Comparison of ENCODE assay signal across 20 cellular contexts in genomic region chr16:1953734-1954133, GRCh38. TPM values are rescaled to one million over a fixed set of nuclear protein-coding genes. Genes with fewer than 3 reads are reported as not detected.
DNase-seq lines count a peak whose midpoint lies in the region; ATAC-seq, FAIRE-seq and TF ChIP-seq lines count a peak whose summit lies in the region.
"Had no signal": no experiment of that assay in that cellular context is flagged by ENCODE, and none has a peak within 500 bp of the region (broad histone marks: within the 10 kb centered on the region; RNA-seq: fewer than 3 reads in every experiment).

No MANE protein-coding gene starts in this region.

- no peak overlapping the region; the same call in 1 of the 2 replicates for H2BK5ac ChIP-seq in H1 (ENCODE audit: low read depth, low read length)
- no peak overlapping the region for H2BK5ac ChIP-seq in neuronal stem cell (ENCODE audit: low read length)

- ATAC-seq in left cardiac atrium (peak in 1 of 2 donors; percentile 8), GM18520 (IDR thresholded peaks at IDR 0.05; ENCODE audit: unreplicated experiment) (no peak)
- ATAC-seq: Panc1 had no signal

- no peak overlapping the region for H3K56ac ChIP-seq in H1 (replicated peaks; ENCODE audit: insufficient read length, low read depth, low read length)

- DNase-seq in H1 (ENCODE audit: low read depth in 1 of 2, low spot score in 2 of 2) (no peak), left cardiac atrium (peak; percentile 22), neuronal stem cell (ENCODE audit: low spot score) (no peak), SKM-1 (lab: John Stamatoyannopoulos, UW; ENCODE audit: unreplicated experiment) (no peak), iPS-NIHi7 (ENCODE audit: extremely low spot score) (no peak), NCI-H2171 (lab: John Stamatoyannopoulos, UW) (no peak)
- DNase-seq: DMS79, H7, NCI-H1436, NCI-H1930, NCI-H526 had no signal

- no peak for TF ChIP-seq EP300 in H1 (IDR thresholded peaks at IDR 0.05; ENCODE audit: borderline replicate concordance in 1 of 2, low read depth in 2 of 2, low read length in 2 of 2)

- H3K79me1 ChIP-seq in H1 (ENCODE audit: low read depth, low read length) = no peaks in the 10 kb centered on the region
- H3K79me1 ChIP-seq in neuronal stem cell (ENCODE audit: low read depth, low read length) = no peaks in the 10 kb centered on the region

- H4K8ac ChIP-seq in H1 (ENCODE audit: extremely low read depth, insufficient read depth, low read length) = peak overlapping the region; percentile 95
- no peak overlapping the region for H4K8ac ChIP-seq in neuronal stem cell (ENCODE audit: low read depth, low read length)

- TF ChIP-seq POLR2A in H1 (IDR thresholded peaks at IDR 0.05; ENCODE audit: control extremely low read depth in 1 of 2, low read depth in 2 of 2, low read length in 2 of 2) = no peak

- no peak overlapping the region for H3K27ac ChIP-seq in H1 (ENCODE audit: low read depth, low read length)
- H3K27ac ChIP-seq in neuronal stem cell (replicated peaks; ENCODE audit: low read length) = no peak overlapping the region
- H3K27ac ChIP-seq: BLaER1 treated with 17β-estradiol and CSF1 and Interleukin-3, amounts not matched to agents 10 nM and 100 nM; KMS-11 had no signal

- TF ChIP-seq RAD21 in H1 (IDR thresholded peaks at IDR 0.05 in 1 of 2, conservative IDR thresholded peaks at IDR 0.05 in 1 of 2; ENCODE audit: low read depth in 2 of 2, low read length in 2 of 2) = no peak

- no peak overlapping the region for H2BK20ac ChIP-seq in H1 (ENCODE audit: low read length)

- H2AK5ac ChIP-seq in H1 (ENCODE audit: low read depth, low read length) (no peak overlapping the region), neuronal stem cell (ENCODE audit: low read depth, low read length) (peak overlapping the region; percentile 47)

- H3K36me3 ChIP-seq in H1 (ENCODE audit: control insufficient read depth in 2 of 4, insufficient read depth in 4 of 4, low read length in 3 of 4) (no peaks in the 10 kb centered on the region), neuronal stem cell (replicated peaks in 1 of 2; ENCODE audit: control insufficient read depth in 2 of 2, insufficient read depth in 2 of 2, low read length in 2 of 2) (no peaks in the 10 kb centered on the region)
- H3K36me3 ChIP-seq: BLaER1 treated with 17β-estradiol and CSF1 and Interleukin-3, amounts not matched to agents 10 nM and 100 nM had no signal

- H2BK120ac ChIP-seq in H1 (replicated peaks; ENCODE audit: low read depth, low read length) (no peak overlapping the region), neuronal stem cell (ENCODE audit: low read depth, low read length) (no peak overlapping the region)

- H2AFZ ChIP-seq in H1 (ENCODE audit: low read length) (no peak overlapping the region), neuronal stem cell (ENCODE audit: low read length) (no peak overlapping the region)

- H3K4me3 ChIP-seq in H1 (ENCODE audit: extremely low read depth in 1 of 4, insufficient read depth in 2 of 4, low read depth in 3 of 4, low read length in 4 of 4) (no peak overlapping the region), neuronal stem cell (ENCODE audit: low read length in 2 of 2) (no peak overlapping the region)
- H3K4me3 ChIP-seq: BLaER1 treated with 17β-estradiol and CSF1 and Interleukin-3, amounts not matched to agents 10 nM and 100 nM had no signal

- FAIRE-seq in H1 (lab: Jason Lieb, UNC) = no peak
- FAIRE-seq: GM12892, GM18507 had no signal

- no peak overlapping the region for H4K5ac ChIP-seq in H1 (ENCODE audit: insufficient read length, low read depth, low read length)

- peaks cover 0 to 2% (median 0%) of the 10 kb centered on the region in 4 experiments; a peak in 3 of 7 replicates for H3K27me3 ChIP-seq in H1 (replicated peaks in 1 of 4; ENCODE audit: control insufficient read depth in 3 of 4, extremely low read depth in 1 of 4, insufficient read depth in 3 of 4, low read length in 3 of 4)
- no peaks in the 10 kb centered on the region for H3K27me3 ChIP-seq in neuronal stem cell (ENCODE audit: control insufficient read depth in 3 of 3, insufficient read depth in 3 of 3, low read depth in 1 of 3, low read length in 3 of 3)
- H3K27me3 ChIP-seq: BLaER1 treated with 17β-estradiol and CSF1 and Interleukin-3, amounts not matched to agents 10 nM and 100 nM had no signal

- 90% methylated on average over 19 of the region's 22 CpGs; no CpG with 5 or more reads in 1 of the 2 experiments for WGBS in H1 (ENCODE audit: extremely low coverage in 1 of 2, insufficient coverage in 1 of 2, insufficient read length in 1 of 2, insufficient replicate concordance in 2 of 2, low coverage in 1 of 2, low lambda C conversion rate in 2 of 2, missing lambda C conversion rate in 1 of 2), 2 experiments
- no CpG with 5 or more reads among the region's 22 CpGs for WGBS in neuronal stem cell (ENCODE audit: extremely low coverage in 2 of 2, insufficient read length in 2 of 2, insufficient replicate concordance in 1 of 2), 2 donors

- no peaks in the 10 kb centered on the region for H3K23me2 ChIP-seq in H1 (ENCODE audit: low read depth, low read length)

- TF ChIP-seq CTCF in H1 (IDR thresholded peaks at IDR 0.05; ENCODE audit: control extremely low read depth in 1 of 3, insufficient read depth in 1 of 3, low read depth in 1 of 3, low read length in 3 of 3) = no peak

- H3K18ac ChIP-seq in H1 (ENCODE audit: extremely low read depth, low read length) = no peak overlapping the region
- H3K18ac ChIP-seq in neuronal stem cell (ENCODE audit: low read length) = peak overlapping the region; percentile 8

- H3K9ac ChIP-seq in H1 (replicated peaks in 1 of 4; ENCODE audit: extremely low read depth in 1 of 4, low read depth in 3 of 4, low read length in 3 of 4) (no peak overlapping the region), neuronal stem cell (ENCODE audit: low read depth, low read length, poor library complexity) (no peak overlapping the region)
- H3K9ac ChIP-seq: KMS-11 had no signal

- H3K23ac ChIP-seq in H1 (ENCODE audit: insufficient read length) (no peak overlapping the region), neuronal stem cell (ENCODE audit: low read depth, low read length, poor library complexity) (no peak overlapping the region)

- H4K20me1 ChIP-seq in H1 (replicated peaks in 1 of 2; ENCODE audit: control insufficient read depth in 1 of 2, insufficient read depth in 2 of 2, low read length in 2 of 2) = no peaks in the 10 kb centered on the region
- H4K20me1 ChIP-seq: BLaER1 treated with 17β-estradiol and CSF1 and Interleukin-3, amounts not matched to agents 10 nM and 100 nM had no signal

- no peak overlapping the region for H3K4ac ChIP-seq in H1 (replicated peaks; ENCODE audit: insufficient read length, low read depth, low read length)
- H3K4ac ChIP-seq in neuronal stem cell (ENCODE audit: low read length) = peak overlapping the region; percentile 53

- H3K4me2 ChIP-seq in H1 (ENCODE audit: insufficient read depth in 1 of 2, low read depth in 2 of 2, low read length in 2 of 2) (no peak overlapping the region), neuronal stem cell (ENCODE audit: insufficient read depth, low read length, poor library complexity, severe bottlenecking) (no peak overlapping the region)
- H3K4me2 ChIP-seq: BLaER1 treated with 17β-estradiol and CSF1 and Interleukin-3, amounts not matched to agents 10 nM and 100 nM; KMS-11 had no signal

- POLR2A ChIA-PET in H1 (lab: Charles Lee; ENCODE audit: partially characterized antibody) = interaction anchor here (1.4 to 19.8 kb wide), 4 partner anchors 10 to 201 kb away, joined by 3 to 336 read pairs (median 84); partner anchors contain the start of genes MSRB1, NDUFB10, RNF151 and RPS2

- intact Hi-C loops in left cardiac atrium (cut with DNase I) = no loop called here

- H4K91ac ChIP-seq in H1 (replicated peaks; ENCODE audit: insufficient read length, low read length) (no peak overlapping the region), neuronal stem cell (ENCODE audit: low read depth, low read length, poor library complexity) (no peak overlapping the region)

- H3K9me3 ChIP-seq in H1 (ENCODE audit: insufficient read depth in 2 of 2, low read depth in 1 of 2, low read length in 1 of 2) (no peaks in the 10 kb centered on the region), neuronal stem cell (replicated peaks in 1 of 2; ENCODE audit: control insufficient read depth in 2 of 2, insufficient read depth in 1 of 2, low read depth in 1 of 2, low read length in 2 of 2) (no peaks in the 10 kb centered on the region)
- H3K9me3 ChIP-seq: BLaER1 treated with 17β-estradiol and CSF1 and Interleukin-3, amounts not matched to agents 10 nM and 100 nM had no signal

- CTCF ChIA-PET in H1 (lab: Charles Lee; ENCODE audit: partially characterized antibody) = interaction anchor here (0.8 to 6.5 kb wide), 11 partner anchors 12 to 258 kb away, joined by 3 to 62 read pairs (median 3); partner anchors contain the start of genes MSRB1 and RNF151

- no peaks in the 10 kb centered on the region for H3K4me1 ChIP-seq in H1 (replicated peaks in 1 of 4; ENCODE audit: control insufficient read depth in 3 of 4, insufficient read depth in 4 of 4, low read length in 3 of 4)
- no peaks in the 10 kb centered on the region for H3K4me1 ChIP-seq in neuronal stem cell (ENCODE audit: control insufficient read depth in 2 of 2, insufficient read depth in 1 of 2, low read depth in 1 of 2, low read length in 2 of 2)

- no peaks in the 10 kb centered on the region for H3K79me2 ChIP-seq in H1 (ENCODE audit: control insufficient read depth in 1 of 2, insufficient read depth in 2 of 2, low read length in 2 of 2)

- H3K14ac ChIP-seq in H1 (ENCODE audit: insufficient read length) = no peak overlapping the region
- H3K14ac ChIP-seq in neuronal stem cell (ENCODE audit: low read length) = no peak overlapping the region

- H2BK12ac ChIP-seq in H1 (ENCODE audit: low read depth, low read length) (no peak overlapping the region), neuronal stem cell (ENCODE audit: low read length) (peak overlapping the region; percentile 41)

- no peak overlapping the region for H2BK15ac ChIP-seq in H1 (ENCODE audit: low read length)
- H2BK15ac ChIP-seq in neuronal stem cell (ENCODE audit: low read length) = peak overlapping the region; percentile 9

RNA-seq across cellular contexts. Expression of gene RPL3L, which starts 0.8 kb away (rescaled TPM):
- 0.19 and 0.39 TPM in 2 replicates for total RNA-seq in H1 (2021; fragmentation: NEBNext Ultra II Directional; extraction: Animal tissue kit (Norgen Biotek cat#: 25700))
- polyA plus RNA-seq in H1 (2011; rRNA removed) = 0.08 and 0.24 TPM in 2 replicates
- 0.21 TPM for polyA plus RNA-seq in H1 (2011; cell fraction: cytosol; rRNA removed)
- 0.56 TPM for polyA plus RNA-seq in H1 (2011; cell fraction: nucleus; rRNA removed)
- polyA plus RNA-seq in H1 (2012, experiment 1 of 2) = 0.23 to 0.62 TPM (median 0.42 TPM) in 4 replicates
- polyA plus RNA-seq in H1 (2012, experiment 2 of 2) = 0.16 TPM
- polyA plus RNA-seq in H1 (2013, experiment 1 of 2) = 0.14 TPM
- 0.20 TPM for polyA plus RNA-seq in H1 (2013, experiment 2 of 2)
- polyA minus RNA-seq in H1 (2011; rRNA and poly(A)+ RNA removed) = 0.69 TPM in 1 of 2 replicates, not detected in the other
- polyA minus RNA-seq in H1 (2011; cell fraction: cytosol; rRNA and poly(A)+ RNA removed) = not detected
- polyA minus RNA-seq in H1 (2011; cell fraction: nucleus; rRNA and poly(A)+ RNA removed) = not detected
- total RNA-seq in left cardiac atrium = 10 to 100 TPM; 33.4 to 78.2 TPM
- 0.06 TPM for polyA plus RNA-seq in neuronal stem cell (2013, experiment 1 of 2)
- 0.04 TPM for polyA plus RNA-seq in neuronal stem cell (2013, experiment 2 of 2)
- total RNA-seq: H7, HT-29, M059J had no signal
- polyA plus RNA-seq: CD8-positive, alpha-beta memory T cell had no signal

RNA-seq across cellular contexts. Expression of gene NDUFB10, which starts 5.6 kb away (rescaled TPM):
- 183 and 197 TPM in 2 replicates for total RNA-seq in H1 (2021; fragmentation: NEBNext Ultra II Directional; extraction: Animal tissue kit (Norgen Biotek cat#: 25700))
- 194 and 243 TPM in 2 replicates for polyA plus RNA-seq in H1 (2011; rRNA removed)
- polyA plus RNA-seq in H1 (2011; cell fraction: cytosol; rRNA removed) = 282 TPM
- polyA plus RNA-seq in H1 (2011; cell fraction: nucleus; rRNA removed) = 327 TPM
- 205 to 282 TPM (median 263 TPM) in 4 replicates for polyA plus RNA-seq in H1 (2012, experiment 1 of 2)
- 290 TPM for polyA plus RNA-seq in H1 (2012, experiment 2 of 2)
- polyA plus RNA-seq in H1 (2013, experiment 1 of 2) = 222 TPM
- 218 TPM for polyA plus RNA-seq in H1 (2013, experiment 2 of 2)
- polyA minus RNA-seq in H1 (2011; rRNA and poly(A)+ RNA removed) = 58.5 and 93.0 TPM in 2 replicates
- 204 TPM for polyA minus RNA-seq in H1 (2011; cell fraction: cytosol; rRNA and poly(A)+ RNA removed)
- polyA minus RNA-seq in H1 (2011; cell fraction: nucleus; rRNA and poly(A)+ RNA removed) = 64.0 TPM
- total RNA-seq in left cardiac atrium = 100 to 1,000 TPM; 411 to 435 TPM
- polyA plus RNA-seq in neuronal stem cell (2013, experiment 1 of 2) = 135 TPM
- 129 TPM for polyA plus RNA-seq in neuronal stem cell (2013, experiment 2 of 2)

RNA-seq across cellular contexts. Expression of gene MSRB1, which starts 10.7 kb away (rescaled TPM):
- total RNA-seq in H1 (2021; fragmentation: NEBNext Ultra II Directional; extraction: Animal tissue kit (Norgen Biotek cat#: 25700)) = 28.2 and 34.1 TPM in 2 replicates
- polyA plus RNA-seq in H1 (2011; rRNA removed) = 51.4 and 53.8 TPM in 2 replicates
- 42.6 TPM for polyA plus RNA-seq in H1 (2011; cell fraction: cytosol; rRNA removed)
- polyA plus RNA-seq in H1 (2011; cell fraction: nucleus; rRNA removed) = 40.0 TPM
- polyA plus RNA-seq in H1 (2012, experiment 1 of 2) = 21.6 to 38.9 TPM (median 38.0 TPM) in 4 replicates
- polyA plus RNA-seq in H1 (2012, experiment 2 of 2) = 60.9 TPM
- polyA plus RNA-seq in H1 (2013, experiment 1 of 2) = 27.6 TPM
- polyA plus RNA-seq in H1 (2013, experiment 2 of 2) = 28.2 TPM
- polyA minus RNA-seq in H1 (2011; rRNA and poly(A)+ RNA removed) = 29.0 and 33.9 TPM in 2 replicates
- polyA minus RNA-seq in H1 (2011; cell fraction: cytosol; rRNA and poly(A)+ RNA removed) = 23.3 TPM
- polyA minus RNA-seq in H1 (2011; cell fraction: nucleus; rRNA and poly(A)+ RNA removed) = 20.6 TPM
- 10 to 100 TPM; 23.6 to 30.8 TPM for total RNA-seq in left cardiac atrium
- polyA plus RNA-seq in neuronal stem cell (2013, experiment 1 of 2) = 18.8 TPM
- polyA plus RNA-seq in neuronal stem cell (2013, experiment 2 of 2) = 17.3 TPM

RNA-seq across cellular contexts. Expression of gene RPS2, which starts 10.9 kb away (rescaled TPM):
- total RNA-seq in H1 (2021; fragmentation: NEBNext Ultra II Directional; extraction: Animal tissue kit (Norgen Biotek cat#: 25700)) = 3,974 and 4,042 TPM in 2 replicates
- 16,783 and 22,970 TPM in 2 replicates for polyA plus RNA-seq in H1 (2011; rRNA removed)
- 11,248 TPM for polyA plus RNA-seq in H1 (2011; cell fraction: cytosol; rRNA removed)
- 10,145 TPM for polyA plus RNA-seq in H1 (2011; cell fraction: nucleus; rRNA removed)
- polyA plus RNA-seq in H1 (2012, experiment 1 of 2) = 3,762 to 6,877 TPM (median 6,536 TPM) in 4 replicates
- 9,397 TPM for polyA plus RNA-seq in H1 (2012, experiment 2 of 2)
- 5,116 TPM for polyA plus RNA-seq in H1 (2013, experiment 1 of 2)
- polyA plus RNA-seq in H1 (2013, experiment 2 of 2) = 5,274 TPM
- 2,903 and 3,451 TPM in 2 replicates for polyA minus RNA-seq in H1 (2011; rRNA and poly(A)+ RNA removed)
- polyA minus RNA-seq in H1 (2011; cell fraction: cytosol; rRNA and poly(A)+ RNA removed) = 3,105 TPM
- polyA minus RNA-seq in H1 (2011; cell fraction: nucleus; rRNA and poly(A)+ RNA removed) = 2,164 TPM
- total RNA-seq in left cardiac atrium = 1,000 to 10,000 TPM; 1,152 to 1,209 TPM
- polyA plus RNA-seq in neuronal stem cell (2013, experiment 1 of 2) = 7,109 TPM
- polyA plus RNA-seq in neuronal stem cell (2013, experiment 2 of 2) = 6,979 TPM

RNA-seq across cellular contexts. Expression of gene RNF151, which starts 12.9 kb away (rescaled TPM):
- total RNA-seq in H1 (2021; fragmentation: NEBNext Ultra II Directional; extraction: Animal tissue kit (Norgen Biotek cat#: 25700)) = not detected in 2 replicates
- polyA plus RNA-seq in H1 (2011; rRNA removed) = 0.17 TPM in 1 of 2 replicates, not detected in the other
- polyA plus RNA-seq in H1 (2011; cell fraction: cytosol; rRNA removed) = not detected
- 0.37 TPM for polyA plus RNA-seq in H1 (2011; cell fraction: nucleus; rRNA removed)
- 0.31 TPM in 1 of 4 replicates, not detected in the others for polyA plus RNA-seq in H1 (2012, experiment 1 of 2)
- polyA plus RNA-seq in H1 (2012, experiment 2 of 2) = not detected
- polyA plus RNA-seq in H1 (2013, experiment 1 of 2) = not detected
- polyA plus RNA-seq in H1 (2013, experiment 2 of 2) = not detected
- not detected in 2 replicates for polyA minus RNA-seq in H1 (2011; rRNA and poly(A)+ RNA removed)
- not detected for polyA minus RNA-seq in H1 (2011; cell fraction: cytosol; rRNA and poly(A)+ RNA removed)
- polyA minus RNA-seq in H1 (2011; cell fraction: nucleus; rRNA and poly(A)+ RNA removed) = not detected
- not detected for total RNA-seq in left cardiac atrium
- polyA plus RNA-seq in neuronal stem cell (2013, experiment 1 of 2) = not detected
- not detected for polyA plus RNA-seq in neuronal stem cell (2013, experiment 2 of 2)
- total RNA-seq: CD8-positive, alpha-beta memory T cell; H7; HT-29; M059J had no signal
- polyA plus RNA-seq: CD8-positive, alpha-beta memory T cell had no signal

Comparison
In these comparisons a context has a peak if more than half of its experiments do, and no peak if none do; other contexts are left out.
1. RNA of gene RPL3L, which starts 0.8 kb away (total RNA-seq): 33.4 to 78.2 TPM in left cardiac atrium; 0.19 to 0.39 TPM in H1; every median in the first group is over 10 times any median in the second.